Comparison of ENCODE assay signal across 20 cellular contexts in the genomic region with DNA sequence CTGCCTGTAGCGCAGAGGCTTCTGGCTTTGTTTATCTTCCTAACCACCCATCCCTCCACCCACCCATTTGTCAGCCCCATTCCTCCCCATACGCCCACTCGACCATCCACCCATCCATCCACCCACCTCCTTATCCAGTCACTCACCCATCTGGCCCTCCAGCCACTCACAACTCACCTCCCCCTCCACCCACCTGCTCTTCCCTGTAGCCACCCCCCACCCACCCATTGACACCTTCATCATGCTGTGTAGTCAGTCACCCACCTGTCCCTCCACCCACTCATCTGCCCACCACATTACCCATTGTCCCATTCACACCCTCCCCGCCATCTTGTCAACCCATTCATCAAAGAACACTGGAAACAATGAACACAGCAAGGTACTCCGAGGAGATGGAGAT. TPM values are rescaled to one million over a fixed set of nuclear protein-coding genes. Genes with fewer than 3 reads are reported as not detected.
"Had no signal": no experiment of that assay in that cellular context is flagged by ENCODE, and none has a peak within 500 bp of the region (broad histone marks: within the 10 kb centered on the region; RNA-seq: fewer than 3 reads in every experiment).

No MANE protein-coding gene starts in this region.

- H3K27me3 ChIP-seq: right atrium auricular region had no signal

- H3K9me3 ChIP-seq: colonic mucosa, heart left ventricle, neutrophil, right atrium auricular region, transverse colon had no signal

- H3K4me1 ChIP-seq: colonic mucosa had no signal

- H3K9me3 Mint-ChIP-seq: activated CD8-positive, alpha-beta T cell treated with anti-CD3 and anti-CD28 coated beads for 36 hours; activated naive CD8-positive, alpha-beta T cell treated with anti-CD3 and anti-CD28 coated beads, Interleukin-2, amount 50 U/mL, for 24 hours; naive thymus-derived CD4-positive, alpha-beta T cell had no signal

- DNase-seq: activated CD8-positive, alpha-beta T cell treated with anti-CD3 and anti-CD28 coated beads for 36 hours; activated gamma-delta T cell; activated naive CD8-positive, alpha-beta T cell treated with anti-CD3 and anti-CD28 coated beads, Interleukin-2, amount 50 U/mL, for 24 hours; colonic mucosa; effector CD4-positive, alpha-beta T cell; mammary epithelial cell; naive thymus-derived CD4-positive, alpha-beta T cell; small intestine; T-helper 17 cell; transverse colon had no signal

- ATAC-seq: activated CD8-positive, alpha-beta T cell treated with anti-CD3 and anti-CD28 coated beads for 36 hours; activated naive CD8-positive, alpha-beta T cell treated with anti-CD3 and anti-CD28 coated beads, Interleukin-2, amount 50 U/mL, for 24 hours; left lobe of liver; naive thymus-derived CD4-positive, alpha-beta T cell; SK-N-SH treated with all-trans-retinoic acid at 6 μM for 48 hours; T-helper 17 cell had no signal

- H3K27ac Mint-ChIP-seq: activated CD8-positive, alpha-beta T cell treated with anti-CD3 and anti-CD28 coated beads for 36 hours; activated naive CD8-positive, alpha-beta T cell treated with anti-CD3 and anti-CD28 coated beads, Interleukin-2, amount 50 U/mL, for 24 hours; naive thymus-derived CD4-positive, alpha-beta T cell; T-helper 17 cell had no signal

- H3K4me3 Mint-ChIP-seq: activated CD8-positive, alpha-beta T cell treated with anti-CD3 and anti-CD28 coated beads for 36 hours; activated naive CD8-positive, alpha-beta T cell treated with anti-CD3 and anti-CD28 coated beads, Interleukin-2, amount 50 U/mL, for 24 hours; naive thymus-derived CD4-positive, alpha-beta T cell; T-helper 17 cell had no signal

- FAIRE-seq: frontal cortex, islet of Langerhans, small intestine had no signal

- H3K4me3 ChIP-seq: colonic mucosa, heart left ventricle, right atrium auricular region, transverse colon had no signal

- H3K27ac ChIP-seq: colonic mucosa, heart left ventricle, neutrophil, right atrium auricular region, transverse colon had no signal

- H3K36me3 ChIP-seq: colonic mucosa, heart left ventricle, neutrophil, right atrium auricular region, transverse colon had no signal

- H3K36me3 Mint-ChIP-seq: naive thymus-derived CD4-positive, alpha-beta T cell had no signal

RNA-seq across cellular contexts. Expression of gene CST6, which starts 5.5 kb away (rescaled TPM):
- total RNA-seq: colonic mucosa, frontal cortex, left lobe of liver, mononuclear cell, subcutaneous adipose tissue, T-helper 17 cell, transverse colon had no signal

RNA-seq across cellular contexts. Expression of gene CATSPER1, which starts 8.9 kb away (rescaled TPM):
- total RNA-seq: activated CD8-positive, alpha-beta T cell treated with anti-CD3 and anti-CD28 coated beads for 36 hours; fibroblast of lung; frontal cortex; left lobe of liver; right atrium auricular region; T-helper 17 cell; transverse colon had no signal

RNA-seq across cellular contexts. Expression of gene GAL3ST3, which starts 31.6 kb away (rescaled TPM):
- total RNA-seq: colonic mucosa; fibroblast of lung; left lobe of liver; mononuclear cell; naive thymus-derived CD4-positive, alpha-beta T cell; T-helper 17 cell; transverse colon had no signal
